In the genomic region with DNA sequence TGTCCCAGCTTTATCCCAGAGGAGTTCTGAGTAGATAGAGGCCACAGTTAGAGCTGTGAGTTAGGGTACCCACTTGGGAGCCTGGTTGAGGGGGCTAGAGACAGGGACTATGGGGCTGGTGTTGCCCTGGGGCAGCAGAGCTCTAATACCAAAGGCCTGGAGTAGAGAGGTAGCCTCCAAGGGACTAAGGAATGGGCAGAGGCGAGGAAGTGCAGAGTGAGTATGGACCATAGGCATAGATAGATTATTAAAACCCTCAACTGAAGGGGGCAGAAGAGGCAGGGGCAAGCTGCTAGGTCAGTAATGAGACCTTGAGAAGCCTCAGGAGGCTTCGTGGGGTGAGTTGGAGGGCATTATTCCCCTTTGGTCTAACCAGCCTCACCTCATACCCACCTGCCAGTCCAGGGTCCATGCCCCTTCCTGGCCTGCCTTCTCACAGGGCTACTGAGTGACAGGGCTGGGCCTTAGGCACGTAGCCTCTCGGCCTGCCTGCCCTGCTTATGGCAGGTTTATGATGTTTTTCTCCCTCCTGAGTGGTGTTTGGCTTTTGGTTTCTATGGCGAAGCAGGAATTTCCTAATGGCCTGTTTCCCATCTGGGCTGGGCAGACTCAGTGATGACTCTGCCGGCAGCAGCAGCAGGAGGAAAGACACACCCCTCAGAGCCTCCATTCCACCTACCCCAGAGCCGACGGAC, we compare ENCODE assay signal across 10 cellular contexts. TPM values are rescaled to one million over a fixed set of nuclear protein-coding genes. Genes with fewer than 3 reads are reported as not detected.
DNase-seq lines count a peak whose midpoint lies in the region; ATAC-seq and TF ChIP-seq lines count a peak whose summit lies in the region.
"Had no signal": no experiment of that assay in that cellular context is flagged by ENCODE, and none has a peak within 500 bp of the region (broad histone marks: within the 10 kb centered on the region; RNA-seq: fewer than 3 reads in every experiment).

No MANE protein-coding gene starts in this region.

- no peaks in the 10 kb centered on the region for H3K27me3 ChIP-seq in duodenal mucosa (ENCODE audit: control insufficient read depth in 1 of 2, insufficient read depth in 2 of 2, low read length in 2 of 2)
- H3K27me3 ChIP-seq in vagina, result no peaks in the 10 kb centered on the region

- TF ChIP-seq POLR2A in vagina (IDR thresholded peaks at IDR 0.05), result no peak

- CTCF ChIA-PET in activated CD8-positive, alpha-beta memory T cell treated with anti-CD3 and anti-CD28 coated beads, Interleukin-2, amount 10 ng/mL, durations not matched to agents 7 days and 5 days (lab: Charles Lee), result interaction anchor here (0.7 kb wide), 1 partner anchor 28 kb away, joined by 3 read pairs; no protein-coding TSS in a partner anchor

- no peak overlapping the region for H3K4me3 ChIP-seq in duodenal mucosa (ENCODE audit: low read depth in 1 of 2, low read length in 2 of 2)
- no peak overlapping the region for H3K4me3 ChIP-seq in vagina

- TF ChIP-seq CTCF in mesothelial cell of epicardium (IDR thresholded peaks at IDR 0.05; ENCODE audit: unreplicated experiment) (no peak), vagina (IDR thresholded peaks at IDR 0.05) (no peak)

- no peak overlapping the region for H3K27ac Mint-ChIP-seq in activated CD8-positive, alpha-beta memory T cell treated with anti-CD3 and anti-CD28 coated beads, Interleukin-2, amount 10 ng/mL, durations not matched to agents 7 days and 5 days
- peak overlapping the region; percentile 94 for H3K27ac Mint-ChIP-seq in mesothelial cell of epicardium
- H3K27ac Mint-ChIP-seq in activated T-helper 17 cell treated with anti-CD3 and anti-CD28 coated beads, Interleukin-2, amount 50 U/mL, for 72 hours, result no peak overlapping the region

- H3K9ac ChIP-seq in duodenal mucosa (ENCODE audit: low read depth in 1 of 2, low read length in 2 of 2), result no peak overlapping the region

- peaks cover 14% of the 10 kb centered on the region for H3K4me1 Mint-ChIP-seq in activated CD8-positive, alpha-beta memory T cell treated with anti-CD3 and anti-CD28 coated beads, Interleukin-2, amount 10 ng/mL, durations not matched to agents 7 days and 5 days
- peaks cover 38% of the 10 kb centered on the region for H3K4me1 Mint-ChIP-seq in mesothelial cell of epicardium
- peaks cover 4% of the 10 kb centered on the region for H3K4me1 Mint-ChIP-seq in activated T-helper 17 cell treated with anti-CD3 and anti-CD28 coated beads, Interleukin-2, amount 50 U/mL, for 72 hours
- H3K4me1 Mint-ChIP-seq: CD4-positive, alpha-beta memory T cell had no signal

- peaks cover 0 to 3% of the 10 kb centered on the region in 2 donors for H3K36me3 ChIP-seq in duodenal mucosa (ENCODE audit: control insufficient read depth in 1 of 2, insufficient read depth in 2 of 2, low read length in 2 of 2)
- H3K36me3 ChIP-seq in vagina, result peaks cover 0 to 16% of the 10 kb centered on the region in 2 donors

- H3K4me1 ChIP-seq in duodenal mucosa (ENCODE audit: control insufficient read depth in 1 of 2, insufficient read depth in 2 of 2, low read length in 2 of 2) (peaks cover 26 to 28% of the 10 kb centered on the region in 2 donors), vagina (peaks cover 80% of the 10 kb centered on the region)

- H3K9me3 ChIP-seq in duodenal mucosa (ENCODE audit: control insufficient read depth in 1 of 2, low read length in 2 of 2) (no peaks in the 10 kb centered on the region), vagina (no peaks in the 10 kb centered on the region)

- no peaks in the 10 kb centered on the region for H3K27me3 Mint-ChIP-seq in activated CD8-positive, alpha-beta memory T cell treated with anti-CD3 and anti-CD28 coated beads, Interleukin-2, amount 10 ng/mL, durations not matched to agents 7 days and 5 days
- no peaks in the 10 kb centered on the region for H3K27me3 Mint-ChIP-seq in mesothelial cell of epicardium (ENCODE audit: low read depth)
- H3K27me3 Mint-ChIP-seq in activated T-helper 17 cell treated with anti-CD3 and anti-CD28 coated beads, Interleukin-2, amount 50 U/mL, for 72 hours, result no peaks in the 10 kb centered on the region
- H3K27me3 Mint-ChIP-seq: CD4-positive, alpha-beta memory T cell had no signal

- H3K9me3 Mint-ChIP-seq in activated CD8-positive, alpha-beta memory T cell treated with anti-CD3 and anti-CD28 coated beads, Interleukin-2, amount 10 ng/mL, durations not matched to agents 7 days and 5 days (ENCODE audit: low read depth), result no peaks in the 10 kb centered on the region
- H3K9me3 Mint-ChIP-seq in mesothelial cell of epicardium, result no peaks in the 10 kb centered on the region
- H3K9me3 Mint-ChIP-seq in activated T-helper 17 cell treated with anti-CD3 and anti-CD28 coated beads, Interleukin-2, amount 50 U/mL, for 72 hours, result no peaks in the 10 kb centered on the region
- H3K9me3 Mint-ChIP-seq: CD4-positive, alpha-beta memory T cell had no signal

- DNase-seq in activated CD8-positive, alpha-beta memory T cell treated with anti-CD3 and anti-CD28 coated beads for 24 hours, result peak; percentile 54
- no peak for DNase-seq in activated CD8-positive, alpha-beta memory T cell treated with anti-CD3 and anti-CD28 coated beads, Interleukin-2, amount 10 ng/mL, durations not matched to agents 7 days and 5 days
- peak in 1 of 2 experiments; percentile 67 for DNase-seq in mesothelial cell of epicardium (ENCODE audit: low spot score in 2 of 2, unreplicated experiment in 2 of 2)
- peak in 1 of 2 donors; percentile 84 for DNase-seq in vagina (ENCODE audit: extremely low spot score in 2 of 2)
- DNase-seq in NCI-H526 (lab: John Stamatoyannopoulos, UW), result no peak
- DNase-seq: CD4-positive, alpha-beta memory T cell; cortex of kidney had no signal

- H3K27ac ChIP-seq in duodenal mucosa (ENCODE audit: low read depth, low read length) (peak overlapping the region; percentile 57), vagina (peak overlapping the region; percentile 77)

- no peak for ATAC-seq in activated CD8-positive, alpha-beta memory T cell treated with anti-CD3 and anti-CD28 coated beads, Interleukin-2, amount 10 ng/mL, durations not matched to agents 7 days and 5 days
- no peak for ATAC-seq in activated T-helper 17 cell treated with anti-CD3 and anti-CD28 coated beads, Interleukin-2, amount 50 U/mL, for 72 hours (replicated peaks)
- ATAC-seq in GM18861 (IDR thresholded peaks at IDR 0.05; ENCODE audit: unreplicated experiment), result no peak

- intact Hi-C loops in vagina (cut with DNase I), result no loop called here

- H3K36me3 Mint-ChIP-seq in activated CD8-positive, alpha-beta memory T cell treated with anti-CD3 and anti-CD28 coated beads, Interleukin-2, amount 10 ng/mL, durations not matched to agents 7 days and 5 days, result no peaks in the 10 kb centered on the region
- H3K36me3 Mint-ChIP-seq in mesothelial cell of epicardium, result peaks cover 17% of the 10 kb centered on the region
- H3K36me3 Mint-ChIP-seq in activated T-helper 17 cell treated with anti-CD3 and anti-CD28 coated beads, Interleukin-2, amount 50 U/mL, for 72 hours (ENCODE audit: low read depth), result no peaks in the 10 kb centered on the region
- H3K36me3 Mint-ChIP-seq: CD4-positive, alpha-beta memory T cell had no signal

- H3K4me3 Mint-ChIP-seq in activated CD8-positive, alpha-beta memory T cell treated with anti-CD3 and anti-CD28 coated beads, Interleukin-2, amount 10 ng/mL, durations not matched to agents 7 days and 5 days, result no peak overlapping the region
- no peak overlapping the region for H3K4me3 Mint-ChIP-seq in mesothelial cell of epicardium
- no peak overlapping the region for H3K4me3 Mint-ChIP-seq in activated T-helper 17 cell treated with anti-CD3 and anti-CD28 coated beads, Interleukin-2, amount 50 U/mL, for 72 hours
- H3K4me3 Mint-ChIP-seq: CD4-positive, alpha-beta memory T cell had no signal

RNA-seq across cellular contexts. Expression of gene PDLIM4, which starts 8.0 kb away (rescaled TPM):
- total RNA-seq in activated CD8-positive, alpha-beta memory T cell treated with anti-CD3 and anti-CD28 coated beads, Interleukin-2, amount 10 ng/mL, durations not matched to agents 7 days and 5 days, result 1 to 10 TPM in 1 of 2 experiments, not detected in 1; 2.3 TPM
- total RNA-seq in mesothelial cell of epicardium, result 48.8 to 50.7 TPM (median 50.1 TPM) in 3 replicates
- total RNA-seq in vagina, result 76.4 TPM
- total RNA-seq in activated T-helper 17 cell treated with anti-CD3 and anti-CD28 coated beads, Interleukin-2, amount 50 U/mL, for 72 hours, result not detected
- total RNA-seq: CD4-positive, alpha-beta memory T cell had no signal

RNA-seq across cellular contexts. Expression of gene SLC22A4, which starts 28.7 kb away (rescaled TPM):
- total RNA-seq in activated CD8-positive, alpha-beta memory T cell treated with anti-CD3 and anti-CD28 coated beads, Interleukin-2, amount 10 ng/mL, durations not matched to agents 7 days and 5 days, result under 1 TPM; 0.32 to 0.75 TPM
- total RNA-seq in mesothelial cell of epicardium, result 2.1 to 2.4 TPM (median 2.2 TPM) in 3 replicates
- 1.7 TPM for total RNA-seq in vagina
- total RNA-seq in activated T-helper 17 cell treated with anti-CD3 and anti-CD28 coated beads, Interleukin-2, amount 50 U/mL, for 72 hours, result under 1 TPM; 0.58 to 0.93 TPM

RNA-seq across cellular contexts. Expression of gene P4HA2, which starts 37.8 kb away (rescaled TPM):
- 10 to 100 TPM in 1 of 2 experiments, 1 to 10 TPM in 1; 8.3 to 19.4 TPM for total RNA-seq in activated CD8-positive, alpha-beta memory T cell treated with anti-CD3 and anti-CD28 coated beads, Interleukin-2, amount 10 ng/mL, durations not matched to agents 7 days and 5 days
- total RNA-seq in mesothelial cell of epicardium (66.3 to 68.7 TPM (median 66.9 TPM) in 3 replicates), vagina (42.0 TPM)
- total RNA-seq in activated T-helper 17 cell treated with anti-CD3 and anti-CD28 coated beads, Interleukin-2, amount 50 U/mL, for 72 hours, result 10 to 100 TPM in 1 of 2 donors, 1 to 10 TPM in 1; 8.4 to 22.9 TPM

Comparison
In these comparisons a context has a peak if more than half of its experiments do, and no peak if none do; other contexts are left out.
1. RNA of gene PDLIM4, which starts 8.0 kb away (total RNA-seq): 76.4 TPM in vagina (single experiment) and 48.8 to 50.7 TPM in mesothelial cell of epicardium; 2.3 TPM in activated CD8-positive, alpha-beta memory T cell treated with anti-CD3 and anti-CD28 coated beads, Interleukin-2, amount 10 ng/mL, durations not matched to agents 7 days and 5 days and not detected in activated T-helper 17 cell treated with anti-CD3 and anti-CD28 coated beads, Interleukin-2, amount 50 U/mL, for 72 hours; every median in the first group is over 10 times any median in the second.